In the genomic region with DNA sequence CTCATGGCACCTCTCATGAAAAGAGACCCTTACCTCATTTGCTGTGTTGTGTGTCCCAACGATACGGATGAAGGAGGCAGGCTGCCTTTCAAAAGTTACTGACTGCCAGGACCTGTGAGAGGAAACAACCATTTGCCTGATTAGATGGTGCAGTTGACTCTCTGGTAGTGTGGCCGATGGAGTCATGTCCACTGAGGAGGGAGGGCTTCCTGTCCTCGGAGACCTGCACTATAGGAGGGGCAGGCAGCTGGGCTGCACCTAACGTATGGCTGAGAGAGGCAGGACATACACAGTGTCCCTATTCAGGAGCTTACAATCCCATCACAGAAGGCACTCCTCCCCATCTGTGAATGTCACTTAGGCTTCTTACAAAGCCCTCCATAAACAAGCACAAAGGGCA, we compare ENCODE assay signal across 16 cellular contexts.
"Had no signal": no experiment of that assay in that cellular context is flagged by ENCODE, and none has a peak within 500 bp of the region (broad histone marks: within the 10 kb centered on the region; RNA-seq: fewer than 3 reads in every experiment).

No MANE protein-coding gene starts in this region.

- H3K27me3 ChIP-seq: body of pancreas, tibial artery had no signal

- H3K4me3 ChIP-seq: body of pancreas, left ventricle myocardium inferior, mucosa of descending colon, prostate gland, tibial artery had no signal

- H3K36me3 ChIP-seq: left ventricle myocardium inferior, prostate gland, tibial artery had no signal

- H3K27ac ChIP-seq: body of pancreas, left ventricle myocardium inferior, prostate gland, tibial artery, VCaP had no signal

- ATAC-seq: body of pancreas; mucosa of descending colon; right cardiac atrium; stimulated activated naive CD8-positive, alpha-beta T cell treated with anti-CD3 and anti-CD28 coated beads, Interleukin-15, Interleukin-2, amounts not matched to agents 100 U/mL and 50 U/mL, for 24 hours; T-helper 17 cell had no signal

- DNase-seq: activated CD4-positive, alpha-beta T cell treated with anti-CD3 and anti-CD28 coated beads, Interleukin-2, amount 50 U/mL, for 48 hours; activated naive CD4-positive, alpha-beta T cell treated with anti-CD3 and anti-CD28 coated beads for 36 hours; activated T-cell treated with anti-CD3 and anti-CD28 coated beads, Interleukin-2, amount 50 U/mL, for 24 hours; body of pancreas; left ventricle myocardium inferior; mammary epithelial cell; mucosa of descending colon; naive B cell; right cardiac atrium; stimulated activated CD4-positive, alpha-beta T cell treated with anti-CD3 and anti-CD28 coated beads, Interleukin-2, amount 100 ng/mL, for 24 hours; stimulated activated naive CD8-positive, alpha-beta T cell treated with anti-CD3 and anti-CD28 coated beads, Interleukin-15, Interleukin-2, amounts not matched to agents 100 U/mL and 50 U/mL, for 24 hours; substantia nigra; T-helper 17 cell; tibial artery had no signal

- H3K9me3 ChIP-seq: body of pancreas, left ventricle myocardium inferior, mucosa of descending colon, prostate gland, tibial artery had no signal

- H3K4me1 ChIP-seq: body of pancreas, left ventricle myocardium inferior, prostate gland, tibial artery had no signal
